17 cellular contexts compared by ENCODE assay signal in the genomic region with DNA sequence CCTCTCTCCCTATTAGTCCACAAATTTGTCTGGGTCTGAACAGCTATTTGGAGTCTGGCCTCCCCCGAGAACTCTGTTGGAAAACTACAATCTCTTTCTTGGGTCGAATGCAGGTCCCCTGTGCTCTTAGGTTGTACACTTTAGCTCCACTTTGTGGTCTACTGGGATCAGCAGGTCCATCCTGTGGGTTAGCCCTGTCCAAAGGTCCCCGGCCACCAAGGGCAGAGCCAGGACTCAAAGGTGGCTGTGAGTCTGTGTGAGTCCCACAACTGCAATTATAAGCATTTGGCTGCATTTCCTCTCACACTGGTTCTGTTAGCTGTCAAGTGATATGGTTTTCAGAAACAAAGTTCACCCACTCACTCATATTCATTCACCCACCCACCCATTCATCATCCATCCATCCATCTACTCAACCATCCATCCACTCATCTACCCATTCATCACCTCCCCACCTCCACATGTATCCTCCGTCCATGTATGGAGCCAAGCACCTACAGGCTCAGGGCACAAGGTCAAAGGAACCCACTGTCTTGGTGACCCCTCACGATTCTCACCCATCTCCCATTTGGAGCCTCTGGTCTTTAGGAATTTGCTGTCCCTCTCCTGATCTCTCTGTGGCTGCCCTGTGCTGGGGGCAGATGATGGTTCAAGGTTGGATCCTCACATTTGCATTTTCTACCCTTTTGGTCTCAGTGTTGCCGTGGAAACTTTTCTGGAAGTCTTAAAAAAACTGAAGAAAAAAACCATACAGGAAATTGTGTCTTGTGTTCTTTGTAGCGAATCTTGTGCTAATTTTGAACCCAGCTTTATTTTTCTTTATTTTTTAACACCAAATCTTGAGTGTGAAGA. TPM values are rescaled to one million over a fixed set of nuclear protein-coding genes. Genes with fewer than 3 reads are reported as not detected.
DNase-seq lines count a peak whose midpoint lies in the region; ATAC-seq and TF ChIP-seq lines count a peak whose summit lies in the region.
"Had no signal": no experiment of that assay in that cellular context is flagged by ENCODE, and none has a peak within 500 bp of the region (broad histone marks: within the 10 kb centered on the region; RNA-seq: fewer than 3 reads in every experiment).

No MANE protein-coding gene starts in this region.

- TF ChIP-seq CTCF in CD4-positive, alpha-beta T cell (IDR thresholded peaks at IDR 0.05) = no peak
- no peak for TF ChIP-seq CTCF in GM12865 (IDR thresholded peaks at IDR 0.05; ENCODE audit: insufficient read depth, low read depth, low read length, missing control alignments)

- H3K4me3 ChIP-seq in GM12865 (ENCODE audit: low read depth, low read length) = peak overlapping the region; percentile 59
- no peak overlapping the region for H3K4me3 ChIP-seq in naive thymus-derived CD4-positive, alpha-beta T cell (ENCODE audit: low read length)
- H3K4me3 ChIP-seq: ascending aorta, mucosa of descending colon had no signal

- H3K27ac Mint-ChIP-seq in CD4-positive, alpha-beta T cell = peak overlapping the region; percentile 56
- peak overlapping the region; percentile 75 for H3K27ac Mint-ChIP-seq in activated T-cell treated with anti-CD3 and anti-CD28 coated beads, Interleukin-2, amount 50 U/mL, for 72 hours
- H3K27ac Mint-ChIP-seq in naive thymus-derived CD4-positive, alpha-beta T cell = peak overlapping the region; percentile 6 to 83 (median 65)
- H3K27ac Mint-ChIP-seq: endodermal cell had no signal

- H3K27me3 ChIP-seq in CD4-positive, alpha-beta T cell (ENCODE audit: control insufficient read depth, insufficient read depth, low read length) = no peaks in the 10 kb centered on the region
- H3K27me3 ChIP-seq in naive thymus-derived CD4-positive, alpha-beta T cell (ENCODE audit: control insufficient read depth in 2 of 2, insufficient read depth in 2 of 2, low read length in 2 of 2) = no peaks in the 10 kb centered on the region
- H3K27me3 ChIP-seq: ascending aorta, tibial nerve had no signal

- no peaks in the 10 kb centered on the region for H3K36me3 Mint-ChIP-seq in CD4-positive, alpha-beta T cell (ENCODE audit: low read depth)
- H3K36me3 Mint-ChIP-seq in activated T-cell treated with anti-CD3 and anti-CD28 coated beads, Interleukin-2, amount 50 U/mL, for 72 hours (ENCODE audit: insufficient read depth in 2 of 2) = peaks cover 0 to 3% of the 10 kb centered on the region in 2 donors
- H3K36me3 Mint-ChIP-seq in naive thymus-derived CD4-positive, alpha-beta T cell = no peaks in the 10 kb centered on the region

- no peak overlapping the region for H3K27ac ChIP-seq in CD4-positive, alpha-beta T cell (ENCODE audit: low read depth, low read length)
- peak overlapping the region; percentile 19 for H3K27ac ChIP-seq in naive thymus-derived CD4-positive, alpha-beta T cell (ENCODE audit: low read depth, low read length)
- H3K27ac ChIP-seq: ascending aorta, parathyroid adenoma, tibial nerve had no signal

- H3K27me3 Mint-ChIP-seq in CD4-positive, alpha-beta T cell = peaks cover 4% of the 10 kb centered on the region
- peaks cover 22% of the 10 kb centered on the region for H3K27me3 Mint-ChIP-seq in activated T-cell treated with anti-CD3 and anti-CD28 coated beads, Interleukin-2, amount 50 U/mL, for 72 hours (ENCODE audit: low read depth)
- peaks cover 0 to 17% (median 0%) of the 10 kb centered on the region in 5 donors for H3K27me3 Mint-ChIP-seq in naive thymus-derived CD4-positive, alpha-beta T cell

- H3K4me3 Mint-ChIP-seq in CD4-positive, alpha-beta T cell = peak overlapping the region; percentile 55
- peak overlapping the region; percentile 55 to 67 for H3K4me3 Mint-ChIP-seq in activated T-cell treated with anti-CD3 and anti-CD28 coated beads, Interleukin-2, amount 50 U/mL, for 72 hours
- peak overlapping the region in 8 of 10 donors; percentile 50 to 76 (median 66) for H3K4me3 Mint-ChIP-seq in naive thymus-derived CD4-positive, alpha-beta T cell
- H3K4me3 Mint-ChIP-seq: endodermal cell had no signal

- peaks cover 14 to 22% of the 10 kb centered on the region in 2 donors for H3K4me1 ChIP-seq in naive thymus-derived CD4-positive, alpha-beta T cell (ENCODE audit: control insufficient read depth in 2 of 2, insufficient read depth in 2 of 2, low read length in 2 of 2)
- H3K4me1 ChIP-seq: ascending aorta, parathyroid adenoma, tibial nerve had no signal

- CTCF ChIA-PET in CD4-positive, alpha-beta T cell (lab: Charles Lee) = no interaction called here
- CTCF ChIA-PET in naive thymus-derived CD4-positive, alpha-beta T cell (lab: Charles Lee) = interaction anchor here (0.6 to 0.8 kb wide), 2 partner anchors 9 to 11 kb away, joined by 3 to 6 read pairs; no protein-coding TSS in a partner anchor

- DNase-seq in CD4-positive, alpha-beta T cell = no peak
- DNase-seq in GM12865 (ENCODE audit: low read depth) (no peak), GOT3 (lab: John Stamatoyannopoulos, UW) (no peak), hippocampal formation (lab: John Stamatoyannopoulos, UW) (no peak), NCI-H2227 (lab: John Stamatoyannopoulos, UW; ENCODE audit: unreplicated experiment) (no peak)
- DNase-seq in activated T-cell treated with anti-CD3 and anti-CD28 coated beads, Interleukin-2, amount 50 U/mL, for 72 hours = no peak
- DNase-seq in naive thymus-derived CD4-positive, alpha-beta T cell = peak in 1 of 9 donors; percentile 33
- DNase-seq: activated CD4-positive, alpha-beta T cell treated with anti-CD3 and anti-CD28 coated beads for 1 hour; endodermal cell; hypothalamus; kidney glomerular epithelial cell; NCI-H1436 treated with DMSO at 0.1 percent for 48 hours had no signal

- peaks cover 2% of the 10 kb centered on the region for H3K9me3 Mint-ChIP-seq in CD4-positive, alpha-beta T cell
- H3K9me3 Mint-ChIP-seq in activated T-cell treated with anti-CD3 and anti-CD28 coated beads, Interleukin-2, amount 50 U/mL, for 72 hours = no peaks in the 10 kb centered on the region
- no peaks in the 10 kb centered on the region for H3K9me3 Mint-ChIP-seq in naive thymus-derived CD4-positive, alpha-beta T cell
- H3K9me3 Mint-ChIP-seq: endodermal cell had no signal

- peaks cover 41% of the 10 kb centered on the region for H3K4me1 Mint-ChIP-seq in CD4-positive, alpha-beta T cell (ENCODE audit: low read depth)
- H3K4me1 Mint-ChIP-seq in activated T-cell treated with anti-CD3 and anti-CD28 coated beads, Interleukin-2, amount 50 U/mL, for 72 hours (ENCODE audit: low read depth) = peaks cover 75% of the 10 kb centered on the region
- H3K4me1 Mint-ChIP-seq in naive thymus-derived CD4-positive, alpha-beta T cell = peaks cover 24 to 42% (median 34%) of the 10 kb centered on the region in 7 donors
- H3K4me1 Mint-ChIP-seq: endodermal cell had no signal

- H3K9me3 ChIP-seq in CD4-positive, alpha-beta T cell (ENCODE audit: control insufficient read depth, low read length) = no peaks in the 10 kb centered on the region
- H3K9me3 ChIP-seq in naive thymus-derived CD4-positive, alpha-beta T cell (ENCODE audit: control insufficient read depth in 2 of 3, low read length in 3 of 3) = no peaks in the 10 kb centered on the region
- H3K9me3 ChIP-seq: ascending aorta, mucosa of descending colon had no signal

- ATAC-seq in CD4-positive, alpha-beta T cell (ENCODE audit: poor library complexity) = no peak
- ATAC-seq in activated T-cell treated with anti-CD3 and anti-CD28 coated beads, Interleukin-2, amount 50 U/mL, for 72 hours (replicated peaks in 1 of 2) = peak; percentile 13 to 35
- no peak for ATAC-seq in naive thymus-derived CD4-positive, alpha-beta T cell
- ATAC-seq: mucosa of descending colon had no signal

- POLR2A ChIA-PET in CD4-positive, alpha-beta T cell (lab: Charles Lee) = interaction anchor here (0.6 to 0.9 kb wide), 2 partner anchors 9 to 887 kb away, joined by 3 to 5 read pairs; no protein-coding TSS in a partner anchor
- POLR2A ChIA-PET in naive thymus-derived CD4-positive, alpha-beta T cell (lab: Charles Lee) = no interaction called here

- no peaks in the 10 kb centered on the region for H3K36me3 ChIP-seq in naive thymus-derived CD4-positive, alpha-beta T cell (ENCODE audit: control insufficient read depth in 2 of 3, insufficient read depth in 3 of 3, low read length in 3 of 3)
- H3K36me3 ChIP-seq: ascending aorta, tibial nerve had no signal

- intact Hi-C loops in CD4-positive, alpha-beta T cell (cut with DNase I, micrococcal nuclease) = no loop called here
- intact Hi-C loops in naive thymus-derived CD4-positive, alpha-beta T cell (cut with micrococcal nuclease) = no loop called here

RNA-seq across cellular contexts. Expression of gene IRF8, which starts 45.8 kb away (rescaled TPM):
- total RNA-seq in CD4-positive, alpha-beta T cell = 10 to 100 TPM; 11.3 to 13.2 TPM
- total RNA-seq in activated T-cell treated with anti-CD3 and anti-CD28 coated beads, Interleukin-2, amount 50 U/mL, for 72 hours = 10 to 100 TPM; 46.8 to 52.4 TPM
- total RNA-seq in naive thymus-derived CD4-positive, alpha-beta T cell = 100 to 1,000 TPM in 1 of 5 experiments, 10 to 100 TPM in 2, 1 to 10 TPM in 2; 3.5 to 105 (median 19.9) TPM
- polyA plus RNA-seq in naive thymus-derived CD4-positive, alpha-beta T cell = 1 to 10 TPM; 4.5 to 6.4 TPM
- polyA plus RNA-seq: BJ had no signal

Comparison
In these comparisons a context has a peak if more than half of its experiments do, and no peak if none do; other contexts are left out.
1. ATAC-seq: peak in activated T-cell treated with anti-CD3 and anti-CD28 coated beads, Interleukin-2, amount 50 U/mL, for 72 hours (2 of 2); none in CD4-positive, alpha-beta T cell (single experiment) and naive thymus-derived CD4-positive, alpha-beta T cell (single experiment).
2. Peak in every context shown above with its lines, with median percentiles within 50 percentile points of each other: H3K27ac Mint-ChIP-seq and H3K4me3 Mint-ChIP-seq.